Comparison of ENCODE assay signal across 14 cellular contexts in the genomic region with DNA sequence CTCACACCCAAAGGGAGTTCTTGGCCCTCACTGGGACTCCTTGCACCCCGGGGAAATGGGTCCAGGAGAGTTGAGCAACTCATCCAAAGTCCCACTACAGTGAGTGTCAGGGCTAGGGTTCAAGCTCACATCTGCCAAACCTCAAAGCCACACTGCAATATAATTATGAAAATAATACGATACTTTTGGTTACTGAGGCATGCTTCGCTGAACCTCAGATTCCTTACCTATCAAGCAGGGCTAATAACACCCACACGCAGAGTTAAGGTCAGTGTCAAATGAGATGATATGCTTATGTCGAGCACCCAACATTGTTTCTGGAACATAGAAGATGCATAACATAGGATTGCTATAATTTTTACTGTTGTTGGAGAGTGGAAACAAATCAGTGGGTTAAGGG.
"Had no signal": no experiment of that assay in that cellular context is flagged by ENCODE, and none has a peak within 500 bp of the region (broad histone marks: within the 10 kb centered on the region; RNA-seq: fewer than 3 reads in every experiment).

No MANE protein-coding gene starts in this region.

- H3K36me3 ChIP-seq: heart right ventricle had no signal

- DNase-seq: activated naive CD4-positive, alpha-beta T cell treated with anti-CD3 and anti-CD28 coated beads, Interleukin-2, amount 10 ng/mL, durations not matched to agents 7 days and 5 days; activated T-cell treated with anti-CD3 and anti-CD28 coated beads for 4 hours; central memory CD4-positive, alpha-beta T cell; effector memory CD4-positive, alpha-beta T cell; heart right ventricle; left colon; midbrain; SHP77; SK-N-SH; stimulated activated naive B cell treated with anti-CD40 and anti-IgM and Interleukin-4, amounts not matched to agents 10 μg/mL and 1 μg/mL and 100 μg/mL, for 72 hours; T-helper 1 cell; T1000 had no signal

- H3K4me2 ChIP-seq: SK-N-SH had no signal

- H3K9ac ChIP-seq: SK-N-SH had no signal

- H3K9me3 ChIP-seq: heart right ventricle, SK-N-SH had no signal

- H3K27me3 ChIP-seq: heart right ventricle had no signal

- ATAC-seq: activated CD4-positive, CD25-positive, alpha-beta regulatory T cell treated with anti-CD3 and anti-CD28 coated beads, Interleukin-2, amount 50 U/mL, for 24 hours; heart right ventricle; left colon; stimulated activated naive B cell treated with anti-CD40 and anti-IgM and Interleukin-4, amounts not matched to agents 10 μg/mL and 1 μg/mL and 100 μg/mL, for 72 hours had no signal

- H3K4me3 ChIP-seq: heart right ventricle, lung had no signal
